1 cellular context compared by ENCODE assay signal in genomic region chr7:80413395-80413955, GRCh38.
TF ChIP-seq lines count a peak whose summit lies in the region.

No MANE protein-coding gene starts in this region.

TF ChIP-seq in H1, 55 proteins besides CTCF, POLR2A, EP300 and RAD21:
- no peak for TF ChIP-seq RBBP5 (IDR thresholded peaks at IDR 0.05; ENCODE audit: borderline replicate concordance, low read depth, low read length)
- TF ChIP-seq BCL11A (IDR thresholded peaks at IDR 0.05; ENCODE audit: low read depth in 2 of 2, low read length in 2 of 2) = no peak
- no peak for TF ChIP-seq BACH1 (IDR thresholded peaks at IDR 0.05; ENCODE audit: low read length)
- TF ChIP-seq RXRA (IDR thresholded peaks at IDR 0.05; ENCODE audit: insufficient read depth, low read depth, low read length) = no peak
- TF ChIP-seq CBX5 (IDR thresholded peaks at IDR 0.05; ENCODE audit: low read depth, low read length) = no peak
- TF ChIP-seq SAP30 (IDR thresholded peaks at IDR 0.05; ENCODE audit: insufficient read depth, insufficient replicate concordance, low read length) = no peak
- no peak for TF ChIP-seq YY1 (IDR thresholded peaks at IDR 0.05; ENCODE audit: low read depth, low read length)
- no peak for TF ChIP-seq RNF2 (IDR thresholded peaks at IDR 0.05; ENCODE audit: borderline replicate concordance, low read depth, low read length, missing control alignments, poor library complexity, severe bottlenecking)
- no peak for TF ChIP-seq CHD1 (IDR thresholded peaks at IDR 0.05; ENCODE audit: low read depth, low read length)
- no peak for TF ChIP-seq ASH2L (IDR thresholded peaks at IDR 0.05; ENCODE audit: low read length)
- no peak for TF ChIP-seq CEBPB (IDR thresholded peaks at IDR 0.05; ENCODE audit: low read depth, low read length)
- no peak for TF ChIP-seq PHF8 (conservative IDR thresholded peaks at IDR 0.05; ENCODE audit: low read depth, low read length)
- no peak for TF ChIP-seq E2F6 (IDR thresholded peaks at IDR 0.05)
- no peak for TF ChIP-seq KDM4A (IDR thresholded peaks at IDR 0.05; ENCODE audit: low read depth, low read length, severe bottlenecking)
- no peak for TF ChIP-seq EGR1 (IDR thresholded peaks at IDR 0.05; ENCODE audit: borderline replicate concordance, low read depth, low read length)
- TF ChIP-seq JUN (IDR thresholded peaks at IDR 0.05; ENCODE audit: low read depth, low read length) = no peak
- TF ChIP-seq SIN3A (conservative IDR thresholded peaks at IDR 0.05 in 1 of 2, IDR thresholded peaks at IDR 0.05 in 1 of 2; ENCODE audit: low read depth in 1 of 2, low read length in 2 of 2) = no peak
- TF ChIP-seq POU5F1 (IDR thresholded peaks at IDR 0.05; ENCODE audit: low read depth, low read length) = no peak
- TF ChIP-seq TAF1 (IDR thresholded peaks at IDR 0.05; ENCODE audit: low read depth, low read length) = no peak
